Comparison of ENCODE assay signal across 20 cellular contexts in genomic region chr7:67553378-67553777, GRCh38.
DNase-seq lines count a peak whose midpoint lies in the region; ATAC-seq and TF ChIP-seq lines count a peak whose summit lies in the region.
"Had no signal": no experiment of that assay in that cellular context is flagged by ENCODE, and none has a peak within 500 bp of the region (broad histone marks: within the 10 kb centered on the region; RNA-seq: fewer than 3 reads in every experiment).

No MANE protein-coding gene starts in this region.

- H3K9me3 ChIP-seq in hepatocyte (ENCODE audit: low read depth) (no peaks in the 10 kb centered on the region), lung (ENCODE audit: control insufficient read depth in 2 of 2, insufficient read depth in 1 of 2, low read length in 1 of 2) (peaks cover 0 to 3% of the 10 kb centered on the region in 2 donors)
- H3K9me3 ChIP-seq: A549, BE2C had no signal

- in situ Hi-C loops in Caki2 (cut with HindIII; ENCODE audit: low pct_unique_long_range_greater_than_20kb, low sequenced_read_pairs), result no loop called here

- H3K4me2 ChIP-seq in hepatocyte, result no peak overlapping the region
- H3K4me2 ChIP-seq: A549 had no signal

- WGBS in hepatocyte (ENCODE audit: low lambda C conversion rate, missing lambda C conversion rate), result 75% methylated on average over 5 of the region's 5 CpGs
- WGBS in lung, 2 donors, result 72 to 86% methylated on average over 5 of the region's 5 CpGs

- no peaks in the 10 kb centered on the region for H3K79me2 ChIP-seq in hepatocyte

- H3K27me3 ChIP-seq in hepatocyte, result no peaks in the 10 kb centered on the region
- H3K27me3 ChIP-seq in lung (ENCODE audit: control insufficient read depth, insufficient read depth), result no peaks in the 10 kb centered on the region
- no peaks in the 10 kb centered on the region for H3K27me3 ChIP-seq in H7 (ENCODE audit: control insufficient read depth, insufficient read depth, low read length)
- H3K27me3 ChIP-seq: BE2C had no signal

- peak; percentile 30 for DNase-seq in Caki2 (ENCODE audit: low read depth)
- peak; percentile 92 for DNase-seq in H4 (ENCODE audit: low spot score)
- peak; percentile 20 for DNase-seq in hepatocyte (ENCODE audit: low spot score)
- DNase-seq in lung (ENCODE audit: low spot score), result peak; percentile 29
- DNase-seq in amniotic stem cell (lab: John Stamatoyannopoulos, UW), result no peak
- DNase-seq in NCI-H2227 treated with DMSO at 0.1 percent for 48 hours (lab: John Stamatoyannopoulos, UW), result no peak
- DNase-seq in H7, result no peak
- DNase-seq: BE2C, H9, HFFc6, MM.1S, NCI-H1092, NCI-H1436, NCI-H187 treated with DMSO at 0.1 percent for 48 hours, NCI-H345, NCI-H526, Right ventricle myocardium superior had no signal

- no peaks in the 10 kb centered on the region for H3K36me3 ChIP-seq in hepatocyte (replicated peaks; ENCODE audit: insufficient read depth, low read depth)
- no peaks in the 10 kb centered on the region for H3K36me3 ChIP-seq in lung (ENCODE audit: control insufficient read depth in 2 of 2, insufficient read depth in 2 of 2, low read length in 2 of 2)
- H3K36me3 ChIP-seq in H7 (replicated peaks; ENCODE audit: control insufficient read depth, insufficient read depth, low read length), result no peaks in the 10 kb centered on the region
- H3K36me3 ChIP-seq: BE2C had no signal

- H4K20me1 ChIP-seq in hepatocyte (ENCODE audit: insufficient read depth, poor library complexity, severe bottlenecking), result no peaks in the 10 kb centered on the region

- no peaks in the 10 kb centered on the region for H3K4me1 ChIP-seq in hepatocyte (ENCODE audit: insufficient read depth)
- H3K4me1 ChIP-seq in lung (ENCODE audit: control insufficient read depth in 2 of 2, insufficient read depth in 2 of 2, low read length in 2 of 2), result peaks cover 0 to 3% of the 10 kb centered on the region in 2 donors
- H3K4me1 ChIP-seq: A549, BE2C had no signal

- no peak overlapping the region for H3K27ac ChIP-seq in hepatocyte
- no peak overlapping the region for H3K27ac ChIP-seq in lung (ENCODE audit: low read depth in 1 of 2, low read length in 1 of 2)
- H3K27ac ChIP-seq: A549 had no signal

- no peak overlapping the region for H2AFZ ChIP-seq in hepatocyte

- no peak for TF ChIP-seq CTCF in hepatocyte (IDR thresholded peaks at IDR 0.05; ENCODE audit: poor library complexity)
- no peak for TF ChIP-seq CTCF in lung (IDR thresholded peaks at IDR 0.05; ENCODE audit: control extremely low read depth, extremely low read depth)

- H3K4me3 ChIP-seq in hepatocyte (no peak overlapping the region), lung (no peak overlapping the region), H7 (ENCODE audit: insufficient read depth, low read depth, low read length) (no peak overlapping the region)
- H3K4me3 ChIP-seq: A549, K562 had no signal

- ATAC-seq in lung (ENCODE audit: insufficient read depth, low FRiP score), result no peak
- no peak for ATAC-seq in HG03025 (IDR thresholded peaks at IDR 0.05; ENCODE audit: low FRiP score, unreplicated experiment)
- ATAC-seq: A549 had no signal

- H3K9me2 ChIP-seq in hepatocyte (replicated peaks; ENCODE audit: insufficient read depth), result no peaks in the 10 kb centered on the region

Comparison
In these comparisons a context has a peak if more than half of its experiments do, and no peak if none do; other contexts are left out.
1. DNase-seq: peak in Caki2 (single experiment), H4 (single experiment), hepatocyte (single experiment) and lung (single experiment); none in amniotic stem cell (single experiment), NCI-H2227 treated with DMSO at 0.1 percent for 48 hours (single experiment) and H7 (single experiment).